Comparison of ENCODE assay signal across 23 cellular contexts in genomic region chr1:207835958-207836357, GRCh38.
A peak's percentile ranks its signal among the peaks of the same experiment; 100 is the strongest.
DNase-seq lines count a peak whose midpoint lies in the region.
"Had no signal": no experiment of that assay in that cellular context is flagged by ENCODE, and none has a peak within 500 bp of the region (broad histone marks: within the 10 kb centered on the region; RNA-seq: fewer than 3 reads in every experiment).

No MANE protein-coding gene starts in this region.

- peak overlapping the region in 1 of 2 donors; percentile 13 for H3K9ac ChIP-seq in stomach smooth muscle (ENCODE audit: low read length in 2 of 2)

- no peaks in the 10 kb centered on the region for H3K9me3 Mint-ChIP-seq in activated CD4-positive, alpha-beta T cell treated with anti-CD3 and anti-CD28 coated beads, Interleukin-2, amount 10 ng/mL, durations not matched to agents 24 days and 14 days
- H3K9me3 Mint-ChIP-seq: activated naive CD8-positive, alpha-beta T cell treated with anti-CD3 and anti-CD28 coated beads, Interleukin-2, amount 10 ng/mL, durations not matched to agents 7 days and 5 days had no signal

- H3K4me3 ChIP-seq in iPS-18c (ENCODE audit: insufficient read depth, low read depth, low read length): peak overlapping the region; percentile 9; the same call in 1 of the 2 replicates
- no peak overlapping the region for H3K4me3 ChIP-seq in stomach smooth muscle (ENCODE audit: low read length in 2 of 2)
- H3K4me3 ChIP-seq: body of pancreas, lower lobe of right lung, mucosa of descending colon, prostate gland, smooth muscle cell, testis had no signal

- H3K4me1 ChIP-seq in stomach smooth muscle (ENCODE audit: control insufficient read depth, insufficient read depth, low read length): peaks cover 58% of the 10 kb centered on the region

- DNase-seq in activated CD4-positive, alpha-beta T cell treated with anti-CD3 and anti-CD28 coated beads, Interleukin-2, amount 10 ng/mL, durations not matched to agents 24 days and 14 days: no peak
- DNase-seq in activated CD4-positive, alpha-beta T cell treated with anti-CD3 and anti-CD28 coated beads for 1 hour: no peak
- no peak for DNase-seq in DMS53 (lab: John Stamatoyannopoulos, UW)
- DNase-seq in activated CD4-positive, alpha-beta T cell treated with anti-CD3 and anti-CD28 coated beads for 48 hours: no peak
- DNase-seq in stimulated activated CD4-positive, alpha-beta T cell treated with anti-CD3 and anti-CD28 coated beads, Interleukin-4, amount 100 ng/mL, for 1 hour: no peak
- DNase-seq: activated CD4-positive, CD25-positive, alpha-beta regulatory T cell treated with anti-CD3 and anti-CD28 coated beads, Interleukin-2, amount 50 U/mL, for 72 hours; activated naive CD8-positive, alpha-beta T cell treated with anti-CD3 and anti-CD28 coated beads, Interleukin-2, amount 10 ng/mL, durations not matched to agents 7 days and 5 days; body of pancreas; DMS153; GDM1; lower lobe of right lung; NCI-H1092; NCI-H1930; NCI-H526 treated with DMSO at 0.1 percent for 48 hours; stimulated activated CD4-positive, alpha-beta T cell treated with anti-CD3 and anti-CD28 coated beads, Interleukin-2, amount 100 ng/mL, for 24 hours; testis had no signal

- peak overlapping the region; percentile 70 for H3K27ac ChIP-seq in angular gyrus (ENCODE audit: low read depth, low read length)
- peak overlapping the region; percentile 80 for H3K27ac ChIP-seq in stomach smooth muscle (ENCODE audit: low read length)
- H3K27ac ChIP-seq: 22Rv1, lower lobe of right lung had no signal

- peak overlapping the region; percentile 1 for H3K27ac Mint-ChIP-seq in activated CD4-positive, alpha-beta T cell treated with anti-CD3 and anti-CD28 coated beads, Interleukin-2, amount 10 ng/mL, durations not matched to agents 24 days and 14 days

- no peaks in the 10 kb centered on the region for H3K27me3 ChIP-seq in stomach smooth muscle (ENCODE audit: control insufficient read depth in 1 of 2, insufficient read depth in 2 of 2, low read length in 2 of 2)
- H3K27me3 ChIP-seq: body of pancreas, testis had no signal

- no peaks in the 10 kb centered on the region for H3K9me3 ChIP-seq in iPS-18c (ENCODE audit: control insufficient read depth, insufficient read depth, low read length)
- no peaks in the 10 kb centered on the region for H3K9me3 ChIP-seq in stomach smooth muscle (ENCODE audit: control insufficient read depth in 2 of 2, low read length in 2 of 2)
- H3K9me3 ChIP-seq: body of pancreas, lower lobe of right lung, mucosa of descending colon, prostate gland, testis had no signal

- H3K36me3 Mint-ChIP-seq in activated CD4-positive, alpha-beta T cell treated with anti-CD3 and anti-CD28 coated beads, Interleukin-2, amount 10 ng/mL, durations not matched to agents 24 days and 14 days (ENCODE audit: low read depth): peaks cover 33% of the 10 kb centered on the region

- intact Hi-C loops in activated CD4-positive, alpha-beta T cell treated with anti-CD3 and anti-CD28 coated beads, Interleukin-2, amount 10 ng/mL, durations not matched to agents 24 days and 14 days (cut with micrococcal nuclease): no loop called here

- H3K4me3 Mint-ChIP-seq in activated CD4-positive, alpha-beta T cell treated with anti-CD3 and anti-CD28 coated beads, Interleukin-2, amount 10 ng/mL, durations not matched to agents 24 days and 14 days: no peak overlapping the region
- H3K4me3 Mint-ChIP-seq: activated naive CD8-positive, alpha-beta T cell treated with anti-CD3 and anti-CD28 coated beads, Interleukin-2, amount 10 ng/mL, durations not matched to agents 7 days and 5 days had no signal

- H3K27me3 Mint-ChIP-seq in activated CD4-positive, alpha-beta T cell treated with anti-CD3 and anti-CD28 coated beads, Interleukin-2, amount 10 ng/mL, durations not matched to agents 24 days and 14 days: no peaks in the 10 kb centered on the region
- H3K27me3 Mint-ChIP-seq: activated naive CD8-positive, alpha-beta T cell treated with anti-CD3 and anti-CD28 coated beads, Interleukin-2, amount 10 ng/mL, durations not matched to agents 7 days and 5 days had no signal

- H3K4me1 Mint-ChIP-seq in activated CD4-positive, alpha-beta T cell treated with anti-CD3 and anti-CD28 coated beads, Interleukin-2, amount 10 ng/mL, durations not matched to agents 24 days and 14 days: peaks cover 66% of the 10 kb centered on the region

- H3K36me3 ChIP-seq in stomach smooth muscle (ENCODE audit: control insufficient read depth in 2 of 2, insufficient read depth in 2 of 2, low read length in 2 of 2): peaks cover 0 to 3% of the 10 kb centered on the region in 2 donors
- H3K36me3 ChIP-seq: lower lobe of right lung, prostate gland had no signal
